ENCODE assay signal across 14 cellular contexts in the genomic region with DNA sequence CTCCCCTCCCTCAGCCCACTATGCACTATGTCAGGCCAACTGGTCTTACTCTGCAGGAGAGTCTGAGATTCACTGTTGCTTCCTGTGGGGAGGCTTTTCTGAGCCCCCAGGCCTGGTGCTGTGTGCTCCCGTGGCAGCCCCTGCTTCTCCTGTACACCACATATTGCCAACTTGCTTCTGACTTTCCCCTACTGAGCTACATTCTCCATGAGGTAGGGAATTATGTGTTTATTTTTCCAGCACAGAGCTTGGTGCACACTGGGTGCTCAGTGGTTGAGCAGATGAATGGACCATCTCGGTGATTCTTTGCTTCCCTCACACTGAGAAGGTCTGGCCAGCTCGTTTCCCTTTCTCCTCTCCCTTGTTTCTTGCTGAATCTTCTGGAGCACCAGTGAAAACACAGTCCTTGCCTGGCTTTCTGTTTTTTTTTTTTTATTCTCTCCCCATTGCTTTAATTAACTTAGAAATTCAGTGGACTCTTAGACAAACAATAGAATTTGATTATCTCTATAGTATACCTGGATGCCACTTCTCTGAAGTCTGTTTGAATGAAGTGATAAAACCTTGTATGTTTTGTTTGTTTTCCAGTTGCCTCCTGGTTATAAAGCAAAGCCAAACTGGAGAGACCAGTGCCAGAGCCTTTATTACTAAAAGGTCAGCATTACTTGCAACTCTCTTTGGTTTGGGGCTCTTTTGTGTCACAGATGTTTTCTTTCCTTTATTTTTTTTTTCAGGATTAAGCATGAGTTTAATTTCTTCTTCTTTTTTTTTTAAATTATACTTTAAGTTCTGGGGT. TPM values are rescaled to one million over a fixed set of nuclear protein-coding genes. Genes with fewer than 3 reads are reported as not detected.
A peak's percentile ranks its signal among the peaks of the same experiment; 100 is the strongest.
DNase-seq lines count a peak whose midpoint lies in the region; ATAC-seq and TF ChIP-seq lines count a peak whose summit lies in the region.
"Had no signal": no experiment of that assay in that cellular context is flagged by ENCODE, and none has a peak within 500 bp of the region (broad histone marks: within the 10 kb centered on the region; RNA-seq: fewer than 3 reads in every experiment).

No MANE protein-coding gene starts in this region.

- intact Hi-C loops in psoas muscle (cut with DNase I): no loop called here
- intact Hi-C loops in CD4-positive, alpha-beta memory T cell (cut with micrococcal nuclease): no loop called here

- in situ Hi-C loops in GM23248 (cut with MboI): no loop called here

- no peaks in the 10 kb centered on the region for H3K36me3 Mint-ChIP-seq in chondrocyte (ENCODE audit: low read depth)
- H3K36me3 Mint-ChIP-seq in CD4-positive, alpha-beta memory T cell: peaks cover 0 to 1% of the 10 kb centered on the region in 2 donors

- peak overlapping the region; percentile 13; the same call in 1 of the 2 replicates for H2AFZ ChIP-seq in GM23248

- peak overlapping the region; percentile 45 for H3K27ac Mint-ChIP-seq in chondrocyte (ENCODE audit: unreplicated experiment)
- peak overlapping the region in 1 of 7 donors; percentile 32 for H3K27ac Mint-ChIP-seq in CD4-positive, alpha-beta memory T cell
- H3K27ac Mint-ChIP-seq: activated CD4-positive, alpha-beta memory T cell treated with anti-CD3 and anti-CD28 coated beads, Interleukin-2, amount 10 ng/mL, durations not matched to agents 7 days and 5 days had no signal

- 0 out of 2 replicates have a peak overlapping the region, but pooled peaks have one; percentile 2 for H3K4me3 ChIP-seq in GM23248
- H3K4me3 ChIP-seq in psoas muscle: no peak overlapping the region
- H3K4me3 ChIP-seq in CD4-positive, alpha-beta memory T cell (ENCODE audit: low read length in 2 of 2): no peak overlapping the region
- H3K4me3 ChIP-seq: colonic mucosa, sigmoid colon, thyroid gland had no signal

- no peak for TF ChIP-seq CTCF in chondrocyte (IDR thresholded peaks at IDR 0.05)
- TF ChIP-seq CTCF in psoas muscle (IDR thresholded peaks at IDR 0.05): no peak

- H3K9me3 ChIP-seq in GM23248 (ENCODE audit: low read depth) (no peaks in the 10 kb centered on the region), psoas muscle (no peaks in the 10 kb centered on the region)
- H3K9me3 ChIP-seq in CD4-positive, alpha-beta memory T cell (ENCODE audit: control insufficient read depth in 1 of 2, low read length in 2 of 2): no peaks in the 10 kb centered on the region
- H3K9me3 ChIP-seq: colonic mucosa, sigmoid colon, thyroid gland had no signal

- no peaks in the 10 kb centered on the region for H3K36me3 ChIP-seq in GM23248 (ENCODE audit: low read depth)
- H3K36me3 ChIP-seq in psoas muscle (ENCODE audit: insufficient read depth in 1 of 2, low read depth in 1 of 2): no peaks in the 10 kb centered on the region
- H3K36me3 ChIP-seq in CD4-positive, alpha-beta memory T cell (ENCODE audit: insufficient read depth, low read length): no peaks in the 10 kb centered on the region
- H3K36me3 ChIP-seq: colonic mucosa, sigmoid colon, thyroid gland had no signal

- peak in 3 of 4 donors; percentile 8 to 17 (median 8) for ATAC-seq in psoas muscle

- DNase-seq in GM23248: no peak
- DNase-seq in NCI-H526 treated with DMSO at 0.1 percent for 48 hours (lab: John Stamatoyannopoulos, UW): peak; percentile 52
- no peak for DNase-seq in chondrocyte (ENCODE audit: low spot score)
- no peak for DNase-seq in psoas muscle
- DNase-seq in activated gamma-delta T cell (lab: John Stamatoyannopoulos, UW): no peak
- DNase-seq in NCI-H1694 treated with DMSO at 0.1 percent for 48 hours (lab: John Stamatoyannopoulos, UW): no peak
- no peak for DNase-seq in CD4-positive, alpha-beta memory T cell
- DNase-seq: activated CD4-positive, alpha-beta memory T cell treated with anti-CD3 and anti-CD28 coated beads, Interleukin-2, amount 10 ng/mL, durations not matched to agents 7 days and 5 days; colonic mucosa; kidney; NCI-H1105 treated with DMSO at 0.1 percent for 48 hours; sigmoid colon; stimulated activated CD4-positive, alpha-beta T cell treated with anti-CD3 and anti-CD28 coated beads, Interleukin-4, amount 100 ng/mL, for 4 hours; thyroid gland had no signal

- H3K9me2 ChIP-seq in GM23248 (ENCODE audit: insufficient read depth): no peaks in the 10 kb centered on the region

- POLR2A ChIA-PET in CD4-positive, alpha-beta memory T cell (lab: Charles Lee; ENCODE audit: partially characterized antibody): no interaction called here

- CTCF ChIA-PET in CD4-positive, alpha-beta memory T cell (lab: Charles Lee; ENCODE audit: partially characterized antibody): no interaction called here

- no peaks in the 10 kb centered on the region for H3K79me2 ChIP-seq in GM23248 (ENCODE audit: insufficient read depth)

- H3K4me1 ChIP-seq in GM23248 (ENCODE audit: insufficient read depth) (peaks cover 38% of the 10 kb centered on the region), psoas muscle (peaks cover 24% of the 10 kb centered on the region)
- no peaks in the 10 kb centered on the region for H3K4me1 ChIP-seq in CD4-positive, alpha-beta memory T cell (ENCODE audit: insufficient read depth, low read length)
- H3K4me1 ChIP-seq: colonic mucosa, sigmoid colon, thyroid gland had no signal

- H3F3A ChIP-seq in GM23248 (ENCODE audit: insufficient read depth): peaks cover 29% of the 10 kb centered on the region

- H3K4me3 Mint-ChIP-seq in chondrocyte (ENCODE audit: unreplicated experiment): no peak overlapping the region
- H3K4me3 Mint-ChIP-seq in CD4-positive, alpha-beta memory T cell: no peak overlapping the region
- H3K4me3 Mint-ChIP-seq: activated CD4-positive, alpha-beta memory T cell treated with anti-CD3 and anti-CD28 coated beads, Interleukin-2, amount 10 ng/mL, durations not matched to agents 7 days and 5 days had no signal

- H3K27me3 ChIP-seq in GM23248 (replicated peaks; ENCODE audit: insufficient read depth): no peaks in the 10 kb centered on the region
- H3K27me3 ChIP-seq in psoas muscle (ENCODE audit: insufficient read depth in 3 of 3, low read length in 2 of 3): no peaks in the 10 kb centered on the region
- no peaks in the 10 kb centered on the region for H3K27me3 ChIP-seq in CD4-positive, alpha-beta memory T cell (ENCODE audit: insufficient read depth, low read length)
- H3K27me3 ChIP-seq: colonic mucosa, sigmoid colon, thyroid gland had no signal

- no peaks in the 10 kb centered on the region for H3K27me3 Mint-ChIP-seq in chondrocyte (ENCODE audit: low read depth)
- peaks cover 0 to 1% of the 10 kb centered on the region in 2 donors for H3K27me3 Mint-ChIP-seq in CD4-positive, alpha-beta memory T cell
- H3K27me3 Mint-ChIP-seq: activated CD4-positive, alpha-beta memory T cell treated with anti-CD3 and anti-CD28 coated beads, Interleukin-2, amount 10 ng/mL, durations not matched to agents 7 days and 5 days had no signal

- peak overlapping the region; percentile 53 for H3K4me2 ChIP-seq in GM23248 (ENCODE audit: unreplicated experiment)

- peak overlapping the region; percentile 64 for H3K9ac ChIP-seq in GM23248

- H3K27ac ChIP-seq in GM23248 (peak overlapping the region; percentile 88), psoas muscle (peak overlapping the region; percentile 85)
- H3K27ac ChIP-seq in CD4-positive, alpha-beta memory T cell (ENCODE audit: low read depth, low read length): no peak overlapping the region
- H3K27ac ChIP-seq: colonic mucosa, sigmoid colon, thyroid gland had no signal

- 29% methylated on average over 3 of the region's 3 CpGs for whole genome bisulfite sequencing in GM23248 (ENCODE audit: low coverage in 1 of 2, low lambda C conversion rate in 2 of 2, missing lambda C conversion rate in 2 of 2), 2 experiments
- 47 to 78% (median 65%) methylated on average over 3 of the region's 3 CpGs for WGBS in psoas muscle, 3 donors

- H3K9me3 Mint-ChIP-seq in chondrocyte (ENCODE audit: low read depth): no peaks in the 10 kb centered on the region
- H3K9me3 Mint-ChIP-seq in CD4-positive, alpha-beta memory T cell: peaks cover 0 to under 1% (median 0%) of the 10 kb centered on the region in 8 donors
- H3K9me3 Mint-ChIP-seq: activated CD4-positive, alpha-beta memory T cell treated with anti-CD3 and anti-CD28 coated beads, Interleukin-2, amount 10 ng/mL, durations not matched to agents 7 days and 5 days had no signal

- no peaks in the 10 kb centered on the region for H4K20me1 ChIP-seq in GM23248 (ENCODE audit: insufficient read depth)

- peaks cover 13% of the 10 kb centered on the region for H3K4me1 Mint-ChIP-seq in chondrocyte (ENCODE audit: low read depth)
- no peaks in the 10 kb centered on the region for H3K4me1 Mint-ChIP-seq in CD4-positive, alpha-beta memory T cell
- H3K4me1 Mint-ChIP-seq: activated CD4-positive, alpha-beta memory T cell treated with anti-CD3 and anti-CD28 coated beads, Interleukin-2, amount 10 ng/mL, durations not matched to agents 7 days and 5 days had no signal

RNA-seq across cellular contexts. Expression of a gene that starts 50.3 kb away (rescaled TPM):
- total RNA-seq in GM23248 (2014; rRNA removed; shearing (Covaris generic)): 2.1 and 6.4 TPM in 2 replicates
- polyA plus RNA-seq in GM23248 (2016; fragmentation: Nextera tagmentation; extraction: Ambion mirVana): 4.7 and 6.2 TPM in 2 replicates
- 1.5 to 2.6 TPM (median 2.1 TPM) in 3 replicates for total RNA-seq in chondrocyte
- total RNA-seq in psoas muscle: 1 to 10 TPM in 3 of 4 donors, under 1 TPM in 1; 0.46 to 1.9 (median 1.3) TPM
- 1 to 10 TPM in 1 of 3 donors, under 1 TPM in 2; 0.39 to 1.8 (median 0.42) TPM for polyA plus RNA-seq in psoas muscle
- total RNA-seq in CD4-positive, alpha-beta memory T cell: 1 to 10 TPM; 1.8 to 2.5 TPM
- polyA plus RNA-seq in CD4-positive, alpha-beta memory T cell: 1 to 10 TPM in 1 of 2 donors, under 1 TPM in 1; 0.40 to 1.9 TPM
